Comparison of ENCODE assay signal across 8 cellular contexts in the genomic region with DNA sequence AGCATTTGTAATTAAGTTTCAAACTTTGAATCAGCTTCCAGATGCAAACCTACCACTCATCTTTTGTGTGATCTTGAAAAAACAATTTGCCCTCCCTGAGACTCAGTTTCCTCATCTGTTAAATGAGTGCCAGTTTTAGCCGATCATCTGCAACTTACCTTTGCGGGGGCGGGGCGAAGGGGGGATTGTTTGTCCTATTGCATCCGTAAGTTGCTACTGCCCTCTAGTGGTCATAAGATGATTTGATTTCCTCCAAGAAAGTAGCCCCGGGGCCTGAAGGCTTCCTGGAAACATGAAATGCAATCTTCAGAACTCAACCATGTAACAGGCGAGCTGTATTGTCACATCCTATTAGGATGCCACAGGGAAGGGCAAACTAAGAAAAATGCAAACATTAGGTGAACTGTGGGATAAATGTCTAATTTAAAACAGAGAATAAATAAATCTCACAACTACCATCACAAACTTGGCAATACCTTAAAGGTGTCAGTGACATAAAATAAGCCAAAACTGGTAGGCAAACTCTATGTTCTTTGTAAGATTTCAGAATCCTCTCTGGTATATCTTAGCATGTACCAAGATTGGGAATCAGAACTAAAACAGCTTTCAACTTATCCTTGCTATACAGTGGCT.
A peak's percentile ranks its signal among the peaks of the same experiment; 100 is the strongest.
DNase-seq lines count a peak whose midpoint lies in the region; ATAC-seq, FAIRE-seq and TF ChIP-seq lines count a peak whose summit lies in the region.

No MANE protein-coding gene starts in this region.

- FAIRE-seq in RCC 7860 (lab: Jason Lieb, UNC) = peak; percentile 46

- no peaks in the 10 kb centered on the region for H3K36me3 Mint-ChIP-seq in activated T-helper 2 cell treated with anti-CD3 and anti-CD28 coated beads, Interferon-gamma antibody, Interleukin-2, Interleukin-4, amounts not matched to agents 10 μg/mL and 5 μg/mL and 100 μg/mL, durations not matched to agents 14 hours and 24 hours and 36 hours (ENCODE audit: low read depth)

- peak; percentile 75 for ATAC-seq in GM18867 (IDR thresholded peaks at IDR 0.05; ENCODE audit: unreplicated experiment)

- DNase-seq in AG08395 (ENCODE audit: low spot score) (peak; percentile 59), LNCaP clone FGC (ENCODE audit: low read depth) (peak; percentile 41), RCC 7860 (ENCODE audit: low spot score) (peak; percentile 23), glomerular endothelial cell (ENCODE audit: extremely low read depth, low read depth, low spot score) (peak; percentile 52), putamen (ENCODE audit: low spot score) (peak; percentile 25), suprapubic skin (ENCODE audit: low spot score in 2 of 2) (no peak)
- peak; percentile 15 for DNase-seq in activated T-helper 2 cell treated with anti-CD3 and anti-CD28 coated beads, Interferon-gamma antibody, Interleukin-2, Interleukin-4, amounts not matched to agents 10 μg/mL and 5 μg/mL and 100 μg/mL, durations not matched to agents 14 hours and 24 hours and 36 hours (ENCODE audit: low spot score)

- no peak overlapping the region for H3K27ac Mint-ChIP-seq in activated T-helper 2 cell treated with anti-CD3 and anti-CD28 coated beads, Interferon-gamma antibody, Interleukin-2, Interleukin-4, amounts not matched to agents 10 μg/mL and 5 μg/mL and 100 μg/mL, durations not matched to agents 14 hours and 24 hours and 36 hours

- no peaks in the 10 kb centered on the region for H3K9me3 ChIP-seq in suprapubic skin

- no peaks in the 10 kb centered on the region for H3K9me3 Mint-ChIP-seq in activated T-helper 2 cell treated with anti-CD3 and anti-CD28 coated beads, Interferon-gamma antibody, Interleukin-2, Interleukin-4, amounts not matched to agents 10 μg/mL and 5 μg/mL and 100 μg/mL, durations not matched to agents 14 hours and 24 hours and 36 hours

- H3K36me3 ChIP-seq in suprapubic skin = no peaks in the 10 kb centered on the region

- no peaks in the 10 kb centered on the region for H3K4me1 Mint-ChIP-seq in activated T-helper 2 cell treated with anti-CD3 and anti-CD28 coated beads, Interferon-gamma antibody, Interleukin-2, Interleukin-4, amounts not matched to agents 10 μg/mL and 5 μg/mL and 100 μg/mL, durations not matched to agents 14 hours and 24 hours and 36 hours (ENCODE audit: low read depth)

- TF ChIP-seq POLR2A in suprapubic skin (IDR thresholded peaks at IDR 0.05) = no peak

- peaks cover 2% of the 10 kb centered on the region for H3K27me3 ChIP-seq in suprapubic skin

- peak; percentile 81 for TF ChIP-seq CTCF in LNCaP clone FGC (IDR thresholded peaks at IDR 0.05; ENCODE audit: control insufficient read depth, extremely low read depth, insufficient read depth)
- no peak for TF ChIP-seq CTCF in suprapubic skin (IDR thresholded peaks at IDR 0.05)

- H3K4me3 Mint-ChIP-seq in activated T-helper 2 cell treated with anti-CD3 and anti-CD28 coated beads, Interferon-gamma antibody, Interleukin-2, Interleukin-4, amounts not matched to agents 10 μg/mL and 5 μg/mL and 100 μg/mL, durations not matched to agents 14 hours and 24 hours and 36 hours (ENCODE audit: low read depth) = no peak overlapping the region

- no peak overlapping the region for H3K27ac ChIP-seq in suprapubic skin

- H3K4me1 ChIP-seq in suprapubic skin = no peaks in the 10 kb centered on the region

- 2% methylated on average over 7 of the region's 7 CpGs for WGBS in suprapubic skin

- no peak for TF ChIP-seq EP300 in suprapubic skin (IDR thresholded peaks at IDR 0.05)

- no peak overlapping the region for H3K4me3 ChIP-seq in LNCaP clone FGC (ENCODE audit: low read depth, low read length)
- no peak overlapping the region for H3K4me3 ChIP-seq in suprapubic skin

- H3K27me3 Mint-ChIP-seq in activated T-helper 2 cell treated with anti-CD3 and anti-CD28 coated beads, Interferon-gamma antibody, Interleukin-2, Interleukin-4, amounts not matched to agents 10 μg/mL and 5 μg/mL and 100 μg/mL, durations not matched to agents 14 hours and 24 hours and 36 hours (ENCODE audit: low read depth) = no peaks in the 10 kb centered on the region

- intact Hi-C loops in activated T-helper 2 cell treated with anti-CD3 and anti-CD28 coated beads, Interferon-gamma antibody, Interleukin-2, Interleukin-4, amounts not matched to agents 10 μg/mL and 5 μg/mL and 100 μg/mL, durations not matched to agents 14 hours and 24 hours and 36 hours (cut with micrococcal nuclease) = loop anchor here (5.0 kb wide), 1 partner anchor 839 kb away; no protein-coding TSS in a partner anchor

Comparison
In these comparisons a context has a peak if more than half of its experiments do, and no peak if none do; other contexts are left out.
1. DNase-seq: peak in AG08395 (single experiment), LNCaP clone FGC (single experiment), RCC 7860 (single experiment), activated T-helper 2 cell treated with anti-CD3 and anti-CD28 coated beads, Interferon-gamma antibody, Interleukin-2, Interleukin-4, amounts not matched to agents 10 μg/mL and 5 μg/mL and 100 μg/mL, durations not matched to agents 14 hours and 24 hours and 36 hours (single experiment), glomerular endothelial cell (single experiment) and putamen (single experiment); none in suprapubic skin (0 of 2).